In genomic region chr2:64808092-64808491, GRCh38 we compare ENCODE assay signal across 16 cellular contexts.
DNase-seq lines count a peak whose midpoint lies in the region; ATAC-seq and TF ChIP-seq lines count a peak whose summit lies in the region.
"Had no signal": no experiment of that assay in that cellular context is flagged by ENCODE, and none has a peak within 500 bp of the region (broad histone marks: within the 10 kb centered on the region; RNA-seq: fewer than 3 reads in every experiment).

No MANE protein-coding gene starts in this region.

- WGBS in heart right ventricle, 2 donors = 91 to 98% methylated on average over 2 of the region's 2 CpGs

- H3K27me3 ChIP-seq in osteoblast (ENCODE audit: insufficient read depth, low read length) = no peaks in the 10 kb centered on the region
- no peaks in the 10 kb centered on the region for H3K27me3 ChIP-seq in heart right ventricle
- H3K27me3 ChIP-seq: thyroid gland had no signal

- no peaks in the 10 kb centered on the region for H4K20me1 ChIP-seq in osteoblast (ENCODE audit: insufficient read depth, low read length)

- peak overlapping the region; percentile 74 for H3K4me2 ChIP-seq in osteoblast (ENCODE audit: insufficient read depth, low read length)

- peaks cover 2% of the 10 kb centered on the region for H3K36me3 Mint-ChIP-seq in activated naive CD8-positive, alpha-beta T cell

- peak overlapping the region; percentile 35 for H3K27ac Mint-ChIP-seq in activated naive CD8-positive, alpha-beta T cell
- H3K27ac Mint-ChIP-seq: T-helper 17 cell had no signal

- no peaks in the 10 kb centered on the region for H3K9me3 ChIP-seq in osteoblast (ENCODE audit: low read depth, low read length)
- peaks cover 0 to 8% (median 0%) of the 10 kb centered on the region in 11 donors for H3K9me3 ChIP-seq in heart right ventricle
- H3K9me3 ChIP-seq: thyroid gland had no signal

- DNase-seq in NCI-H510A treated with DMSO at 0.1 percent for 48 hours (lab: John Stamatoyannopoulos, UW) (peak; percentile 8), NCI-H510A (lab: John Stamatoyannopoulos, UW) (no peak), NCI-H146 (lab: John Stamatoyannopoulos, UW) (peak; percentile 90), osteoblast (ENCODE audit: insufficient read length, low spot score, missing footprints) (no peak), NCI-H1048 (lab: John Stamatoyannopoulos, UW) (no peak), heart right ventricle (no peak)
- DNase-seq: activated gamma-delta T cell; cerebellar nuclear complex; effector CD8-positive, alpha-beta T cell; NCI-H2029; SIG-M5; T-helper 17 cell; thyroid gland; WERI-Rb-1 had no signal

- intact Hi-C loops in heart right ventricle (cut with DNase I) = no loop called here

- H3K4me1 Mint-ChIP-seq in activated naive CD8-positive, alpha-beta T cell (ENCODE audit: low read depth) = peaks cover 21% of the 10 kb centered on the region

- H2AFZ ChIP-seq in osteoblast (ENCODE audit: low read length) = peak overlapping the region; percentile 77

- H3K4me3 ChIP-seq in osteoblast (ENCODE audit: insufficient read depth, low read length) (peak overlapping the region; percentile 21), heart right ventricle (no peak overlapping the region)
- H3K4me3 ChIP-seq: thyroid gland had no signal

- no peaks in the 10 kb centered on the region for H3K27me3 Mint-ChIP-seq in activated naive CD8-positive, alpha-beta T cell

- peak overlapping the region; percentile 97 for H3K27ac ChIP-seq in osteoblast (ENCODE audit: low read depth, low read length)
- H3K27ac ChIP-seq in heart right ventricle = no peak overlapping the region
- H3K27ac ChIP-seq: thyroid gland, WERI-Rb-1 had no signal

- no peaks in the 10 kb centered on the region for H3K79me2 ChIP-seq in osteoblast (ENCODE audit: insufficient read depth, low read length)

- no peaks in the 10 kb centered on the region for H3K9me3 Mint-ChIP-seq in activated naive CD8-positive, alpha-beta T cell (ENCODE audit: low read depth)

- H3K36me3 ChIP-seq in osteoblast (ENCODE audit: insufficient read depth, low read length) (no peaks in the 10 kb centered on the region), heart right ventricle (no peaks in the 10 kb centered on the region)
- H3K36me3 ChIP-seq: thyroid gland, WERI-Rb-1 had no signal

- ATAC-seq in GM18520 (IDR thresholded peaks at IDR 0.05; ENCODE audit: unreplicated experiment) = no peak
- no peak for ATAC-seq in heart right ventricle
- ATAC-seq: T-helper 17 cell had no signal

- H3K4me3 Mint-ChIP-seq in activated naive CD8-positive, alpha-beta T cell = no peak overlapping the region
- H3K4me3 Mint-ChIP-seq: T-helper 17 cell had no signal

- H3K4me1 ChIP-seq in osteoblast (ENCODE audit: insufficient read depth, low read length) = peaks cover 30% of the 10 kb centered on the region
- peaks cover 0 to 18% (median 13%) of the 10 kb centered on the region in 9 donors for H3K4me1 ChIP-seq in heart right ventricle

- TF ChIP-seq CTCF in osteoblast (IDR thresholded peaks at IDR 0.05; ENCODE audit: extremely low read depth, low read depth, low read length) = no peak
- TF ChIP-seq CTCF in heart right ventricle (IDR thresholded peaks at IDR 0.05) = no peak

Comparison
In these comparisons a context has a peak if more than half of its experiments do, and no peak if none do; other contexts are left out.
1. DNase-seq: peak in NCI-H510A treated with DMSO at 0.1 percent for 48 hours (single experiment) and NCI-H146 (single experiment); none in NCI-H510A (single experiment), osteoblast (single experiment), NCI-H1048 (single experiment) and heart right ventricle (0 of 2).